9 cellular contexts compared by ENCODE assay signal in genomic region chr3:125186261-125186770, GRCh38. TPM values are rescaled to one million over a fixed set of nuclear protein-coding genes. Genes with fewer than 3 reads are reported as not detected.
DNase-seq lines count a peak whose midpoint lies in the region; ATAC-seq and TF ChIP-seq lines count a peak whose summit lies in the region.
"Had no signal": no experiment of that assay in that cellular context is flagged by ENCODE, and none has a peak within 500 bp of the region (broad histone marks: within the 10 kb centered on the region; RNA-seq: fewer than 3 reads in every experiment).

No MANE protein-coding gene starts in this region.

- no peaks in the 10 kb centered on the region for H3K79me2 ChIP-seq in PC-3 (ENCODE audit: low read length)

- no peak overlapping the region for H2AFZ ChIP-seq in PC-3 (ENCODE audit: low read length)

- no TSS peak for BruUV-seq in PC-3 (replicated peaks; lab: Mats Ljungman, UMichigan)

- no peaks in the 10 kb centered on the region for H3F3A ChIP-seq in PC-3 (ENCODE audit: low read length, unreplicated experiment)

- intact Hi-C loops in PC-3 (cut with micrococcal nuclease) = no loop called here

- no peaks in the 10 kb centered on the region for H3K36me3 ChIP-seq in PC-3 (ENCODE audit: low read depth, low read length)
- H3K36me3 ChIP-seq: SJSA1 had no signal

- no peaks in the 10 kb centered on the region for H3K27me3 ChIP-seq in PC-3 (ENCODE audit: low read length)
- H3K27me3 ChIP-seq: SJSA1 had no signal

- POLR2A ChIA-PET in PC-3 (lab: Charles Lee; ENCODE audit: unreplicated experiment) = no interaction called here

- H3K9me3 ChIP-seq in PC-3 (ENCODE audit: low read length) = no peaks in the 10 kb centered on the region
- H3K9me3 ChIP-seq: SJSA1 had no signal

- no peak for TF ChIP-seq CTCF in PC-3 (conservative IDR thresholded peaks at IDR 0.05; ENCODE audit: low read depth, low read length)

- no peak overlapping the region for H3K9ac ChIP-seq in PC-3 (ENCODE audit: low read length)

- peak; percentile 74 for ATAC-seq in GM18909 (IDR thresholded peaks at IDR 0.05; ENCODE audit: poor library complexity, unreplicated experiment)
- ATAC-seq in HG03442 (IDR thresholded peaks at IDR 0.05; ENCODE audit: unreplicated experiment) = peak; percentile 73
- ATAC-seq in PC-3 = no peak

- no peak overlapping the region for H3K4me3 ChIP-seq in PC-3 (ENCODE audit: low read length)
- H3K4me3 ChIP-seq: SJSA1 had no signal

- H3K4me1 ChIP-seq in PC-3 (ENCODE audit: insufficient read depth, low read length) = no peaks in the 10 kb centered on the region
- H3K4me1 ChIP-seq: SJSA1 had no signal

- no peaks in the 10 kb centered on the region for H3K9me2 ChIP-seq in PC-3 (replicated peaks; ENCODE audit: low read length)

- H3K27ac ChIP-seq in PC-3 (ENCODE audit: low read length) = no peak overlapping the region
- H3K27ac ChIP-seq: SJSA1 had no signal

- no peaks in the 10 kb centered on the region for H4K20me1 ChIP-seq in PC-3 (ENCODE audit: low read length)

- H3K4me2 ChIP-seq in PC-3 (ENCODE audit: low read length) = no peak overlapping the region

- DNase-seq in AG20443 (ENCODE audit: low spot score) = peak; percentile 43
- DNase-seq in hepatic stellate cell (ENCODE audit: low spot score) = peak; percentile 40
- no peak for DNase-seq in GF-D8 (lab: John Stamatoyannopoulos, UW)
- no peak for DNase-seq in PC-3
- DNase-seq in NCI-H1694 treated with DMSO at 0.1 percent for 48 hours (lab: John Stamatoyannopoulos, UW) = no peak
- DNase-seq in stimulated activated naive CD4-positive, alpha-beta T cell (lab: John Stamatoyannopoulos, UW) = no peak

- CTCF ChIA-PET in PC-3 (lab: Charles Lee) = no interaction called here

RNA-seq across cellular contexts. Expression of gene SLC12A8, which starts 26.2 kb away (rescaled TPM):
- total RNA-seq in PC-3 (2014; rRNA removed) = 11.0 and 11.7 TPM in 2 replicates

Comparison
In these comparisons a context has a peak if more than half of its experiments do, and no peak if none do; other contexts are left out.
1. DNase-seq: peak in AG20443 (single experiment) and hepatic stellate cell (single experiment); none in GF-D8 (single experiment), PC-3 (single experiment), NCI-H1694 treated with DMSO at 0.1 percent for 48 hours (single experiment) and stimulated activated naive CD4-positive, alpha-beta T cell (0 of 6).